Comparison of ENCODE assay signal across 13 cellular contexts in the genomic region with DNA sequence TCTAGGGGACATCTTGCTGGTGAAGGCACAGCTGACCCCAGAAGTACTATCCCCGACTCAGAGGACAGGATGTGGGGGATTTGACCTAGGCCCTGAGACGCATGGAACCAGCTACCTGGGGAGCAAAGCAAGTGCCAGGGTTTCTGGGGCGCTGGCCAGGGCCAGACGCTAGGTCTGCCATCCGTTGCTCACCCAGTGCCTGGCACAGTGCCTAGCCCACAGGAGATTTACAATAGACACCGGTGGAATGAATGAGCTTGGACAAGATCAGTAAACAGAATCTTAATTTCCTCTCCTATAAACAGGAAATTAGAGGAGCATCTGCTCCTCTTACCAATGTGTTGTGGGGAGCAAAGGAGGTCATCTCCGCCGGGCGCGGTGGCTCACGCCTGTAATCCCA. TPM values are rescaled to one million over a fixed set of nuclear protein-coding genes. Genes with fewer than 3 reads are reported as not detected.
"Had no signal": no experiment of that assay in that cellular context is flagged by ENCODE, and none has a peak within 500 bp of the region (broad histone marks: within the 10 kb centered on the region; RNA-seq: fewer than 3 reads in every experiment).

No MANE protein-coding gene starts in this region.

- ATAC-seq: gastroesophageal sphincter, left colon had no signal

- DNase-seq: activated CD4-positive, CD25-positive, alpha-beta regulatory T cell treated with anti-CD3 and anti-CD28 coated beads, Interleukin-2, amount 50 U/mL, for 72 hours; activated naive CD4-positive, alpha-beta T cell treated with anti-CD3 and anti-CD28 coated beads, Interleukin-2, amount 50 U/mL, for 16 hours; activated T-cell treated with anti-CD3 and anti-CD28 coated beads, Interleukin-2, amount 50 U/mL, for 24 hours; left colon; stimulated activated CD4-positive, alpha-beta T cell treated with anti-CD3 and anti-CD28 coated beads, Interleukin-2, amount 100 ng/mL, for 24 hours; stomach; T1000; testis; upper lobe of left lung had no signal

RNA-seq across cellular contexts. Expression of a gene that starts 5.0 kb away (rescaled TPM):
- total RNA-seq: astrocyte, bronchial epithelial cell, left colon, osteoblast, stomach, testis had no signal
